Comparison of ENCODE assay signal across 18 cellular contexts in the genomic region with DNA sequence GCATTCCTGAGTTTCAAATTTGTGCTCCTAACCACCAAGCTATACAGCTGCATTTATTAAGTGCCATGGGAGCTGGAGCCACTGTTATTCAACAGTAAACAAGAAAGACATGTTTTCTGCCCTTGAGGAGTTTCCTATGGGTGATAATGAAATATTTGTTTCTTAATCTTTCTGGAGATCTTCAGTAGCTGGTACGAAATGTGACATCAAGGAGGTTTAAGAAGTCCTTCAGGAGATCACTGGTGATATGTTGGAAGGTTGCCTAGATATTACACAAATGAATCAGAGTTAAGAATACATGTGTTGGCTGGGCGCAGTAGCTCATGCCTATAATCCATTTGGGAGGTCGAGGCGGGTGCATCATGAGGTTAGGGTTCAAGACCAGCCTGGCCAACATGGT. TPM values are rescaled to one million over a fixed set of nuclear protein-coding genes. Genes with fewer than 3 reads are reported as not detected.
A peak's percentile ranks its signal among the peaks of the same experiment; 100 is the strongest.
DNase-seq lines count a peak whose midpoint lies in the region; ATAC-seq, FAIRE-seq and TF ChIP-seq lines count a peak whose summit lies in the region.
"Had no signal": no experiment of that assay in that cellular context is flagged by ENCODE, and none has a peak within 500 bp of the region (broad histone marks: within the 10 kb centered on the region; RNA-seq: fewer than 3 reads in every experiment).

No MANE protein-coding gene starts in this region.

- no peaks in the 10 kb centered on the region for H3K9me3 Mint-ChIP-seq in activated T-cell treated with anti-CD3 and anti-CD28 coated beads, Interleukin-2, amount 50 U/mL, for 24 hours
- H3K9me3 Mint-ChIP-seq: activated naive CD4-positive, alpha-beta T cell treated with anti-CD3 and anti-CD28 coated beads, Interleukin-2, amount 50 U/mL, for 24 hours; stimulated activated naive CD8-positive, alpha-beta T cell treated with anti-CD3 and anti-CD28 coated beads, Interleukin-15, amount 100 ng/mL, for 72 hours had no signal

- no peak overlapping the region; a peak in 1 of 6 replicates for H3K27ac ChIP-seq in A549
- peak overlapping the region; percentile 74 for H3K27ac ChIP-seq in brain microvascular endothelial cell

- in situ Hi-C loops in brain microvascular endothelial cell (cut with HindIII; ENCODE audit: low pct_ligation_motif_present, low sequenced_read_pairs) = no loop called here

- TF ChIP-seq EP300 in A549 (IDR thresholded peaks at IDR 0.05) = no peak

- no peak for TF ChIP-seq RAD21 in A549 (conservative IDR thresholded peaks at IDR 0.05 in 1 of 2, IDR thresholded peaks at IDR 0.05 in 1 of 2)

- peaks cover 20% of the 10 kb centered on the region for H3K4me1 ChIP-seq in A549

- 0 out of 3 replicates have a peak overlapping the region, but pooled peaks have one; percentile 5 for H3K4me2 ChIP-seq in A549

- peak; percentile 46 for FAIRE-seq in A549 (lab: Jason Lieb, UNC)
- FAIRE-seq in HTR-8/SVneo (lab: Jason Lieb, UNC) = peak; percentile 9
- FAIRE-seq: GM12891, urothelium cell line had no signal

- peaks cover 16% of the 10 kb centered on the region for H3K36me3 ChIP-seq in brain microvascular endothelial cell (replicated peaks)

- WGBS in A549 (ENCODE audit: missing lambda C conversion rate) = 85% methylated on average over 4 of the region's 4 CpGs

- no peak for TF ChIP-seq POLR2A in A549 (IDR thresholded peaks at IDR 0.05; ENCODE audit: low read length)

- H3K27ac Mint-ChIP-seq in activated T-cell treated with anti-CD3 and anti-CD28 coated beads, Interleukin-2, amount 50 U/mL, for 24 hours = no peak overlapping the region
- H3K27ac Mint-ChIP-seq: activated naive CD4-positive, alpha-beta T cell treated with anti-CD3 and anti-CD28 coated beads, Interleukin-2, amount 50 U/mL, for 24 hours had no signal

- POLR2A ChIA-PET in A549 (lab: Yijun Ruan, JAX) = no interaction called here

- no peaks in the 10 kb centered on the region for H3K9me3 ChIP-seq in A549

- DNase-seq in A549 (ENCODE audit: low read depth in 1 of 2, low spot score in 1 of 2) (no peak), HTR-8/SVneo (ENCODE audit: insufficient read length, low spot score) (no peak), brain microvascular endothelial cell (peak; percentile 57), kidney tubule cell (ENCODE audit: low spot score) (peak; percentile 7), NCI-H510A treated with DMSO at 0.1 percent for 48 hours (lab: John Stamatoyannopoulos, UW) (no peak)
- DNase-seq in activated T-cell treated with anti-CD3 and anti-CD28 coated beads, Interleukin-2, amount 50 U/mL, for 24 hours = no peak
- DNase-seq: activated CD4-positive, alpha-beta T cell treated with anti-CD3 and anti-CD28 coated beads, Interleukin-2, amount 50 U/mL, for 1 hour; Calu3; GDM1; glutamatergic neuron; H7; NCI-H446 treated with DMSO at 0.1 percent for 48 hours; stimulated activated naive CD8-positive, alpha-beta T cell treated with anti-CD3 and anti-CD28 coated beads, Interleukin-15, amount 100 ng/mL, for 72 hours had no signal

- peaks cover 12% of the 10 kb centered on the region for H3K4me1 Mint-ChIP-seq in activated T-cell treated with anti-CD3 and anti-CD28 coated beads, Interleukin-2, amount 50 U/mL, for 24 hours (ENCODE audit: low read depth)

- TF ChIP-seq CTCF in A549 (IDR thresholded peaks at IDR 0.05) (no peak), brain microvascular endothelial cell (IDR thresholded peaks at IDR 0.05; ENCODE audit: low read depth, low read length, missing control alignments) (no peak)

- H3K4me3 Mint-ChIP-seq in activated T-cell treated with anti-CD3 and anti-CD28 coated beads, Interleukin-2, amount 50 U/mL, for 24 hours = no peak overlapping the region
- H3K4me3 Mint-ChIP-seq: activated naive CD4-positive, alpha-beta T cell treated with anti-CD3 and anti-CD28 coated beads, Interleukin-2, amount 50 U/mL, for 24 hours; stimulated activated naive CD8-positive, alpha-beta T cell treated with anti-CD3 and anti-CD28 coated beads, Interleukin-15, amount 100 ng/mL, for 72 hours had no signal

- ATAC-seq in A549 = no peak
- no peak for ATAC-seq in GM19395 (IDR thresholded peaks at IDR 0.05; ENCODE audit: unreplicated experiment)
- no peak for ATAC-seq in GM21737 (IDR thresholded peaks at IDR 0.05; ENCODE audit: unreplicated experiment)
- ATAC-seq: stimulated activated naive CD8-positive, alpha-beta T cell treated with anti-CD3 and anti-CD28 coated beads, Interleukin-15, amount 100 ng/mL, for 72 hours had no signal

- H3K36me3 Mint-ChIP-seq in activated T-cell treated with anti-CD3 and anti-CD28 coated beads, Interleukin-2, amount 50 U/mL, for 24 hours (ENCODE audit: low read depth) = peaks cover 71% of the 10 kb centered on the region

- no peaks in the 10 kb centered on the region for H3K27me3 ChIP-seq in brain microvascular endothelial cell (replicated peaks)

- H3K4me3 ChIP-seq in A549 (no peak overlapping the region), brain microvascular endothelial cell (ENCODE audit: low read depth, low read length) (no peak overlapping the region)

- CTCF ChIA-PET in A549 (lab: Yijun Ruan, JAX) = interaction anchor here (0.6 to 1.4 kb wide), 3 partner anchors 19 to 47 kb away, joined by 3 to 6 read pairs (median 3); no protein-coding TSS in a partner anchor

- no peaks in the 10 kb centered on the region for H3K27me3 Mint-ChIP-seq in activated T-cell treated with anti-CD3 and anti-CD28 coated beads, Interleukin-2, amount 50 U/mL, for 24 hours
- H3K27me3 Mint-ChIP-seq: activated naive CD4-positive, alpha-beta T cell treated with anti-CD3 and anti-CD28 coated beads, Interleukin-2, amount 50 U/mL, for 24 hours; stimulated activated naive CD8-positive, alpha-beta T cell treated with anti-CD3 and anti-CD28 coated beads, Interleukin-15, amount 100 ng/mL, for 72 hours had no signal

TF ChIP-seq in A549, 52 proteins besides CTCF, POLR2A, EP300 and RAD21 (continues in another document):
- TF ChIP-seq HDAC2 (IDR thresholded peaks at IDR 0.05) (no peak), RFX5 (IDR thresholded peaks at IDR 0.05) (no peak), CBX2 (IDR thresholded peaks at IDR 0.05; ENCODE audit: borderline replicate concordance, low read depth) (no peak), MAZ (IDR thresholded peaks at IDR 0.05; ENCODE audit: borderline replicate concordance, low read depth, low read length) (no peak), RCOR1 (IDR thresholded peaks at IDR 0.05; ENCODE audit: low read depth, low read length) (no peak), HEYL (CRISPR knock-in tag; IDR thresholded peaks at IDR 0.05) (no peak), TFCP2L1 (CRISPR knock-in tag; IDR thresholded peaks at IDR 0.05) (no peak), MAFK (IDR thresholded peaks at IDR 0.05; ENCODE audit: partially characterized antibody) (no peak), CEBPB (IDR thresholded peaks at IDR 0.05) (no peak), ESRRA (IDR thresholded peaks at IDR 0.05; ENCODE audit: borderline replicate concordance, low read length) (no peak), ZNF302 (CRISPR knock-in tag; IDR thresholded peaks at IDR 0.05) (no peak), GATA3 (IDR thresholded peaks at IDR 0.05; ENCODE audit: borderline replicate concordance) (no peak)
- TF ChIP-seq, protein P1, sequence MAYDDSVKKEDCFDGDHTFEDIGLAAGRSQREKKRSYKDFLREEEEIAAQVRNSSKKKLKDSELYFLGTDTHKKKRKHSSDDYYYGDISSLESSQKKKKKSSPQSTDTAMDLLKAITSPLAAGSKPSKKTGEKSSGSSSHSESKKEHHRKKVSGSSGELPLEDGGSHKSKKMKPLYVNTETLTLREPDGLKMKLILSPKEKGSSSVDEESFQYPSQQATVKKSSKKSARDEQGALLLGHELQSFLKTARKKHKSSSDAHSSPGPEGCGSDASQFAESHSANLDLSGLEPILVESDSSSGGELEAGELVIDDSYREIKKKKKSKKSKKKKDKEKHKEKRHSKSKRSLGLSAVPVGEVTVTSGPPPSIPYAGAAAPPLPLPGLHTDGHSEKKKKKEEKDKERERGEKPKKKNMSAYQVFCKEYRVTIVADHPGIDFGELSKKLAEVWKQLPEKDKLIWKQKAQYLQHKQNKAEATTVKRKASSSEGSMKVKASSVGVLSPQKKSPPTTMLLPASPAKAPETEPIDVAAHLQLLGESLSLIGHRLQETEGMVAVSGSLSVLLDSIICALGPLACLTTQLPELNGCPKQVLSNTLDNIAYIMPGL (CRISPR knock-in tag; IDR thresholded peaks at IDR 0.05; ENCODE audit: borderline replicate concordance) = no peak
- TF ChIP-seq, protein P2, sequence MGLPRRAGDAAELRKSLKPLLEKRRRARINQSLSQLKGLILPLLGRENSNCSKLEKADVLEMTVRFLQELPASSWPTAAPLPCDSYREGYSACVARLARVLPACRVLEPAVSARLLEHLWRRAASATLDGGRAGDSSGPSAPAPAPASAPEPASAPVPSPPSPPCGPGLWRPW (IDR thresholded peaks at IDR 0.05) = no peak
- TF ChIP-seq, protein P3, sequence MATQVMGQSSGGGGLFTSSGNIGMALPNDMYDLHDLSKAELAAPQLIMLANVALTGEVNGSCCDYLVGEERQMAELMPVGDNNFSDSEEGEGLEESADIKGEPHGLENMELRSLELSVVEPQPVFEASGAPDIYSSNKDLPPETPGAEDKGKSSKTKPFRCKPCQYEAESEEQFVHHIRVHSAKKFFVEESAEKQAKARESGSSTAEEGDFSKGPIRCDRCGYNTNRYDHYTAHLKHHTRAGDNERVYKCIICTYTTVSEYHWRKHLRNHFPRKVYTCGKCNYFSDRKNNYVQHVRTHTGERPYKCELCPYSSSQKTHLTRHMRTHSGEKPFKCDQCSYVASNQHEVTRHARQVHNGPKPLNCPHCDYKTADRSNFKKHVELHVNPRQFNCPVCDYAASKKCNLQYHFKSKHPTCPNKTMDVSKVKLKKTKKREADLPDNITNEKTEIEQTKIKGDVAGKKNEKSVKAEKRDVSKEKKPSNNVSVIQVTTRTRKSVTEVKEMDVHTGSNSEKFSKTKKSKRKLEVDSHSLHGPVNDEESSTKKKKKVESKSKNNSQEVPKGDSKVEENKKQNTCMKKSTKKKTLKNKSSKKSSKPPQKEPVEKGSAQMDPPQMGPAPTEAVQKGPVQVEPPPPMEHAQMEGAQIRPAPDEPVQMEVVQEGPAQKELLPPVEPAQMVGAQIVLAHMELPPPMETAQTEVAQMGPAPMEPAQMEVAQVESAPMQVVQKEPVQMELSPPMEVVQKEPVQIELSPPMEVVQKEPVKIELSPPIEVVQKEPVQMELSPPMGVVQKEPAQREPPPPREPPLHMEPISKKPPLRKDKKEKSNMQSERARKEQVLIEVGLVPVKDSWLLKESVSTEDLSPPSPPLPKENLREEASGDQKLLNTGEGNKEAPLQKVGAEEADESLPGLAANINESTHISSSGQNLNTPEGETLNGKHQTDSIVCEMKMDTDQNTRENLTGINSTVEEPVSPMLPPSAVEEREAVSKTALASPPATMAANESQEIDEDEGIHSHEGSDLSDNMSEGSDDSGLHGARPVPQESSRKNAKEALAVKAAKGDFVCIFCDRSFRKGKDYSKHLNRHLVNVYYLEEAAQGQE (IDR thresholded peaks at IDR 0.05) = no peak

RNA-seq across cellular contexts. Expression of a gene that starts 14.9 kb away (rescaled TPM):
- polyA plus RNA-seq in A549 (2011; rRNA removed) (83.2 and 109 TPM in 2 replicates), A549 (2017; fragmentation: RNase III; extraction: RNeasy Plus Mini Kit Qiagen cat#74134 plus additional on column Dnase treatment) (25.8 to 27.6 TPM (median 26.6 TPM) in 3 replicates)
- 24.0 and 26.8 TPM in 2 replicates for polyA plus RNA-seq in A549 (2012; cell fraction: cytosol; rRNA removed)
- polyA plus RNA-seq in A549 (2012; cell fraction: nucleus; rRNA removed) = 9.2 and 13.4 TPM in 2 replicates
- polyA minus RNA-seq in A549 (2011; rRNA and poly(A)+ RNA removed) = 30.4 and 39.2 TPM in 2 replicates

Comparison
In these comparisons a context has a peak if more than half of its experiments do, and no peak if none do; other contexts are left out.
1. DNase-seq: peak in brain microvascular endothelial cell (single experiment) and kidney tubule cell (single experiment); none in A549 (0 of 2), HTR-8/SVneo (single experiment), NCI-H510A treated with DMSO at 0.1 percent for 48 hours (single experiment) and activated T-cell treated with anti-CD3 and anti-CD28 coated beads, Interleukin-2, amount 50 U/mL, for 24 hours (single experiment).